In the genomic region with DNA sequence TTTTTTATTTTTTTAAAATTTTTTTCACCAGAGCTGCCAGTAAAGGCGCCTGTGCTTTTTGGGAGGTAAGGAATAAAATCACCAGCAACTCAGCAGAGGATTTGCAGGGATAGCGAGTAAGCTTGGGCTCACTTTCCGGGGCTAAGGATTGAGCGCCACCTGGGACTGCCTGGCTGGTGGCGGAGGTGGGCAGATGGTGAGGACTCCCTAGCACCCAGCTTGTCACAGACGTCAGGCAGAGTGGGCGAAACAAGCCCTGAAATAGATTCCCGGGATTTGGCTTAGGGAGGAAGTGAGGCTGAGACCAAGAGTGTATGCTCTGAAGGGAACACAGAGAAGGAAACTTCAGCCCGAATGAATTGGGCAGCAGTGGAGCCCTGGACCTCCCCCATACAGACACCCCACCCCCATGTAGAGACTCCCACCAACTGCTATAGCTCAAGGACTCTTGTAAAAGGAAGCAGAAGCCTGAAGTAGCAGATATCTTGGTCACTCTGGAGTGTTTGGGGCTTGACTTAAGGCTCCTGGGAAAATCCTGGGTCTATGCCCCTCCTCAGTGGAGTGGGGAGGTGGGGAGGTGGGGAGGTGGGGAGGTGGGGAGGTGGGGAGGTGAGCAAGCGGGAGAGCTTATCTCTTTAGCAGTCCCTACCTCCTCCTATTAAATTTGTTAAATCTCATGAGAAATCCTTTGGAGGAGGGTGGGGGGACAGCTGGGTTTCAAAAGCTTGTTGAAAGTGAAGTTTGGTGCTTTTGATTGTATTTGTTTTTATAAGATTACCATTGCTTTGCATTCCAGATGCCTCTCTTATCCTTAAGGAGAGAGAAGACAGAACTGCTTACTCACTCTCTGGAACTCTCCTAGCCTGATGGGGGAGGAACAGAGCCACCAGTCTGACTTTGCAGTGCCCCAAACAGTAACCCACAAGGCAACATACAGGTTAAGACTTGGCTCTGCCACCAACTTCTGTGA, we compare ENCODE assay signal across 13 cellular contexts. TPM values are rescaled to one million over a fixed set of nuclear protein-coding genes. Genes with fewer than 3 reads are reported as not detected.
DNase-seq lines count a peak whose midpoint lies in the region; ATAC-seq and TF ChIP-seq lines count a peak whose summit lies in the region.
"Had no signal": no experiment of that assay in that cellular context is flagged by ENCODE, and none has a peak within 500 bp of the region (broad histone marks: within the 10 kb centered on the region; RNA-seq: fewer than 3 reads in every experiment).

No MANE protein-coding gene starts in this region.

- H3K27ac ChIP-seq in epithelial cell of prostate (peak overlapping the region; percentile 14), neural progenitor cell (no peak overlapping the region)

- H3K4me1 Mint-ChIP-seq in neural progenitor cell = peaks cover 36% of the 10 kb centered on the region

- H3K4me1 ChIP-seq in neural progenitor cell = peaks cover 25% of the 10 kb centered on the region

- H3K9ac ChIP-seq in neural progenitor cell = no peak overlapping the region

- H3F3A ChIP-seq in neural progenitor cell (ENCODE audit: low read depth) = peaks cover 8% of the 10 kb centered on the region

- H3K9me3 ChIP-seq in neural progenitor cell (ENCODE audit: low read depth) = no peaks in the 10 kb centered on the region

- no peak overlapping the region for H3K4me2 ChIP-seq in neural progenitor cell

- ATAC-seq in HG02970 (IDR thresholded peaks at IDR 0.05; ENCODE audit: low FRiP score, unreplicated experiment) (no peak), sciatic nerve (no peak)

- no peak overlapping the region for H3K4me3 ChIP-seq in neural progenitor cell

- peaks cover 9% of the 10 kb centered on the region for H3K9me3 Mint-ChIP-seq in neural progenitor cell
- H3K9me3 Mint-ChIP-seq: activated T-cell treated with anti-CD3 and anti-CD28 coated beads, Interleukin-2, amount 50 U/mL, for 24 hours; IgD-negative memory B cell; T-helper 1 cell treated with Interleukin-12 subunit alpha and Interleukin-12 subunit beta and Interleukin-4 antibody, amounts not matched to agents 30 μg/mL and 1 μg/mL, for 36 hours had no signal

- H3K4me3 Mint-ChIP-seq in neural progenitor cell = no peak overlapping the region
- H3K4me3 Mint-ChIP-seq: activated T-cell treated with anti-CD3 and anti-CD28 coated beads, Interleukin-2, amount 50 U/mL, for 24 hours; IgD-negative memory B cell; T-helper 1 cell treated with Interleukin-12 subunit alpha and Interleukin-12 subunit beta and Interleukin-4 antibody, amounts not matched to agents 30 μg/mL and 1 μg/mL, for 36 hours had no signal

- no peaks in the 10 kb centered on the region for H3K27me3 ChIP-seq in neural progenitor cell

- peaks cover 8% of the 10 kb centered on the region for H3K27me3 Mint-ChIP-seq in neural progenitor cell (ENCODE audit: insufficient read depth, low read depth)

- DNase-seq in DMS 273 (lab: John Stamatoyannopoulos, UW; ENCODE audit: unreplicated experiment) (peak; percentile 92), NCI-H82 (lab: John Stamatoyannopoulos, UW) (peak; percentile 99), epithelial cell of prostate (ENCODE audit: low read depth, low spot score) (no peak), neural progenitor cell (ENCODE audit: low spot score) (no peak), GDM1 (lab: John Stamatoyannopoulos, UW) (no peak), NCI-H1930 (lab: John Stamatoyannopoulos, UW) (no peak), sciatic nerve (ENCODE audit: low spot score) (no peak)
- DNase-seq: activated T-cell treated with anti-CD3 and anti-CD28 coated beads, Interleukin-2, amount 50 U/mL, for 24 hours; COR-L47; NCI-H446 treated with DMSO at 0.1 percent for 48 hours had no signal

- no peak for TF ChIP-seq CTCF in neural progenitor cell (IDR thresholded peaks at IDR 0.05)

- no peaks in the 10 kb centered on the region for H3K36me3 Mint-ChIP-seq in neural progenitor cell

- H3K27ac Mint-ChIP-seq in neural progenitor cell = peak overlapping the region; percentile 63
- H3K27ac Mint-ChIP-seq: activated T-cell treated with anti-CD3 and anti-CD28 coated beads, Interleukin-2, amount 50 U/mL, for 24 hours; IgD-negative memory B cell; T-helper 1 cell treated with Interleukin-12 subunit alpha and Interleukin-12 subunit beta and Interleukin-4 antibody, amounts not matched to agents 30 μg/mL and 1 μg/mL, for 36 hours had no signal

- H2AFZ ChIP-seq in neural progenitor cell (replicated peaks) = no peak overlapping the region

- H4K20me1 ChIP-seq in neural progenitor cell (ENCODE audit: low read depth) = no peaks in the 10 kb centered on the region

- intact Hi-C loops in sciatic nerve (cut with DNase I) = no loop called here

- no peaks in the 10 kb centered on the region for H3K36me3 ChIP-seq in neural progenitor cell

- H3K79me2 ChIP-seq in neural progenitor cell (ENCODE audit: low read depth) = no peaks in the 10 kb centered on the region

RNA-seq across cellular contexts. Expression of a gene that starts 8.2 kb away (rescaled TPM):
- total RNA-seq in neural progenitor cell (ENCODE audit: low replicate concordance) (9.2 and 18.6 TPM in 2 replicates), sciatic nerve (94.0 TPM)

Comparison
In these comparisons a context has a peak if more than half of its experiments do, and no peak if none do; other contexts are left out.
1. DNase-seq: peak in DMS 273 (single experiment) and NCI-H82 (single experiment); none in epithelial cell of prostate (single experiment), neural progenitor cell (single experiment), GDM1 (single experiment), NCI-H1930 (0 of 2) and sciatic nerve (single experiment).